In the genomic region with DNA sequence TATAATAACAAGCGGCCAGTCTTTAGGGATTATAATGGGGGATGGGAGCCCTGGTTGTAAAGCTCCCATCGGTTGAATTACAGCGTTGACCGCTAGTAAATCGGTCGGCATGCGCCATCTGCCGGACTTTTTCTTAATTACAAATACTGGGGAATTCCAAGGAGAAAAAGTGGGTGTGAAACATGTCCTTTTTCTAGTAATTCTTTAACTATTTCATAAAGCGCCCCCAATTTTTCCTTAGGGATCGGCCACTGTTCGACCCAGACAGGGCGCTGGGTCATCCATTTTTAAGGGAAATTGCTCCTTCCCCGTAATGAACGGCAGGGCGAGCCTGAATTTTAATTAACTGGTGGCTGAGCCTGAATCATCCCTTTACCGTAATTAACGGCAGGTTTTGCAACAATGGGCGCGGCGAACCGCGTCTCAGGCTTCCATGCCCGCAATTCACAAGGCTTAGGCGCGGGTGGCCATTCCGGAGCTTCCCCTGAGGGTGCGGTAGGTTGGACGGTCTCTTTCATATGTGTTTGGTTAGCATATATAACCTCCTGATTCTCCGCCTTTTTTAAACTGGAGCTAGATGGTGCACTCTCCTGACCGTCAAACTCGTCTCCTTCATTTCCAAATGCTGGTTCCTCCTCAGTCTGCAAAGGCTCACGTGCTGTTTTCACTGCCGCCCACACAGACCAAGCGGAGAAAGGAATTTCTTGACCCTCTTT, we compare ENCODE assay signal across 9 cellular contexts. TPM values are rescaled to one million over a fixed set of nuclear protein-coding genes. Genes with fewer than 3 reads are reported as not detected.
DNase-seq lines count a peak whose midpoint lies in the region; ATAC-seq and TF ChIP-seq lines count a peak whose summit lies in the region.
"Had no signal": no experiment of that assay in that cellular context is flagged by ENCODE, and none has a peak within 500 bp of the region (broad histone marks: within the 10 kb centered on the region; RNA-seq: fewer than 3 reads in every experiment).

No MANE protein-coding gene starts in this region.

- no peaks in the 10 kb centered on the region for H3K36me3 ChIP-seq in CD4-positive, alpha-beta memory T cell (ENCODE audit: insufficient read depth, low read length)
- H3K36me3 ChIP-seq in naive thymus-derived CD4-positive, alpha-beta T cell (ENCODE audit: control insufficient read depth in 2 of 3, insufficient read depth in 3 of 3, low read length in 3 of 3): no peaks in the 10 kb centered on the region

- no peaks in the 10 kb centered on the region for H3K36me3 Mint-ChIP-seq in CD4-positive, alpha-beta memory T cell
- no peaks in the 10 kb centered on the region for H3K36me3 Mint-ChIP-seq in activated T-cell treated with anti-CD3 and anti-CD28 coated beads, Interleukin-2, amount 50 U/mL, for 4 hours (ENCODE audit: insufficient read depth)
- H3K36me3 Mint-ChIP-seq in naive thymus-derived CD4-positive, alpha-beta T cell: peaks cover 0 to 2% (median 0%) of the 10 kb centered on the region in 5 donors

- peaks cover 0 to 13% (median 2%) of the 10 kb centered on the region in 4 donors for H3K4me1 Mint-ChIP-seq in CD4-positive, alpha-beta memory T cell
- H3K4me1 Mint-ChIP-seq in activated T-cell treated with anti-CD3 and anti-CD28 coated beads, Interleukin-2, amount 50 U/mL, for 4 hours (ENCODE audit: low read depth): peaks cover 2% of the 10 kb centered on the region
- H3K4me1 Mint-ChIP-seq in naive thymus-derived CD4-positive, alpha-beta T cell: peaks cover 0 to 8% (median 6%) of the 10 kb centered on the region in 7 donors

- ATAC-seq in activated T-cell treated with anti-CD3 and anti-CD28 coated beads, Interleukin-2, amount 50 U/mL, for 4 hours: peak; percentile 50 to 77
- peak; percentile 71 for ATAC-seq in naive thymus-derived CD4-positive, alpha-beta T cell
- ATAC-seq in HG02884 (IDR thresholded peaks at IDR 0.05; ENCODE audit: unreplicated experiment): no peak

- peaks cover 6% of the 10 kb centered on the region for H3K27me3 ChIP-seq in CD4-positive, alpha-beta memory T cell (ENCODE audit: insufficient read depth, low read length)
- no peaks in the 10 kb centered on the region for H3K27me3 ChIP-seq in naive thymus-derived CD4-positive, alpha-beta T cell (ENCODE audit: control insufficient read depth in 2 of 2, insufficient read depth in 2 of 2, low read length in 2 of 2)

- H3K27ac Mint-ChIP-seq in CD4-positive, alpha-beta memory T cell: peak overlapping the region in 2 of 7 donors; percentile 23 to 53
- peak overlapping the region in 1 of 9 donors; percentile 63 for H3K27ac Mint-ChIP-seq in naive thymus-derived CD4-positive, alpha-beta T cell

- peaks cover 8% of the 10 kb centered on the region for H3K4me1 ChIP-seq in CD4-positive, alpha-beta memory T cell (ENCODE audit: insufficient read depth, low read length)
- H3K4me1 ChIP-seq in naive thymus-derived CD4-positive, alpha-beta T cell (ENCODE audit: control insufficient read depth in 2 of 2, insufficient read depth in 2 of 2, low read length in 2 of 2): no peaks in the 10 kb centered on the region

- POLR2A ChIA-PET in CD4-positive, alpha-beta memory T cell (lab: Charles Lee; ENCODE audit: partially characterized antibody): interaction anchor here (0.8 to 2.2 kb wide), 2 partner anchors 94 to 119 kb away, joined by 5 to 14 read pairs; partner anchors contain the start of gene TRAPPC5
- POLR2A ChIA-PET in naive thymus-derived CD4-positive, alpha-beta T cell (lab: Charles Lee): interaction anchor here (0.6 to 3.2 kb wide), 6 partner anchors 95 to 1138 kb away, joined by 3 to 14 read pairs (median 4); partner anchors contain the start of genes MCEMP1 and TRAPPC5

- peak; percentile 49 for TF ChIP-seq CTCF in fibroblast of mammary gland (conservative IDR thresholded peaks at IDR 0.05; ENCODE audit: control insufficient read depth, insufficient read depth, low read depth, low read length)

- peak in 4 of 5 donors; percentile 32 to 62 (median 42) for DNase-seq in CD4-positive, alpha-beta memory T cell
- DNase-seq in HuH-7.5 (ENCODE audit: low spot score) (peak; percentile 53), OCI-M1 (lab: John Stamatoyannopoulos, UW) (peak; percentile 94), fibroblast of mammary gland (ENCODE audit: low read depth) (peak; percentile 75)
- peak; percentile 60 for DNase-seq in activated T-cell treated with anti-CD3 and anti-CD28 coated beads, Interleukin-2, amount 50 U/mL, for 4 hours
- peak; percentile 13 to 61 (median 39) for DNase-seq in naive thymus-derived CD4-positive, alpha-beta T cell
- DNase-seq in stimulated activated naive CD4-positive, alpha-beta T cell (lab: John Stamatoyannopoulos, UW): peak in 5 of 6 experiments; percentile 29 to 54 (median 44)

- peaks cover 0 to 2% (median 0%) of the 10 kb centered on the region in 8 donors for H3K9me3 Mint-ChIP-seq in CD4-positive, alpha-beta memory T cell
- no peaks in the 10 kb centered on the region for H3K9me3 Mint-ChIP-seq in activated T-cell treated with anti-CD3 and anti-CD28 coated beads, Interleukin-2, amount 50 U/mL, for 4 hours
- peaks cover 0 to 4% (median 0%) of the 10 kb centered on the region in 11 donors for H3K9me3 Mint-ChIP-seq in naive thymus-derived CD4-positive, alpha-beta T cell

- no peak overlapping the region for H3K4me3 ChIP-seq in CD4-positive, alpha-beta memory T cell (ENCODE audit: low read length in 2 of 2)
- H3K4me3 ChIP-seq in fibroblast of mammary gland (ENCODE audit: control insufficient read depth, low read depth, low read length): peak overlapping the region; percentile 16
- no peak overlapping the region for H3K4me3 ChIP-seq in naive thymus-derived CD4-positive, alpha-beta T cell (ENCODE audit: low read length)

- no peak overlapping the region for H3K27ac ChIP-seq in CD4-positive, alpha-beta memory T cell (ENCODE audit: low read depth, low read length)
- H3K27ac ChIP-seq in naive thymus-derived CD4-positive, alpha-beta T cell (ENCODE audit: low read depth, low read length): no peak overlapping the region

- H3K4me3 Mint-ChIP-seq in CD4-positive, alpha-beta memory T cell: peak overlapping the region in 2 of 8 donors; percentile 3 to 62
- peak overlapping the region; percentile 29 for H3K4me3 Mint-ChIP-seq in activated T-cell treated with anti-CD3 and anti-CD28 coated beads, Interleukin-2, amount 50 U/mL, for 4 hours
- peak overlapping the region in 1 of 10 donors; percentile 23 for H3K4me3 Mint-ChIP-seq in naive thymus-derived CD4-positive, alpha-beta T cell

- H3K9me3 ChIP-seq in CD4-positive, alpha-beta memory T cell (ENCODE audit: control insufficient read depth in 1 of 2, low read length in 2 of 2): no peaks in the 10 kb centered on the region
- no peaks in the 10 kb centered on the region for H3K9me3 ChIP-seq in naive thymus-derived CD4-positive, alpha-beta T cell (ENCODE audit: control insufficient read depth in 2 of 3, low read length in 3 of 3)

- intact Hi-C loops in CD4-positive, alpha-beta memory T cell (cut with micrococcal nuclease): loop anchor here (1.0 kb wide), 3 partner anchors 120 to 231 kb away; no protein-coding TSS in a partner anchor
- intact Hi-C loops in naive thymus-derived CD4-positive, alpha-beta T cell (cut with micrococcal nuclease): loop anchor here (1.0 to 10.0 kb wide), 8 partner anchors 55 to 697 kb away; partner anchors contain the start of gene CD209 (in 1 of the 2)

- peaks cover 4 to 22% of the 10 kb centered on the region in 2 donors for H3K27me3 Mint-ChIP-seq in CD4-positive, alpha-beta memory T cell
- H3K27me3 Mint-ChIP-seq in activated T-cell treated with anti-CD3 and anti-CD28 coated beads, Interleukin-2, amount 50 U/mL, for 4 hours (ENCODE audit: low read depth): peaks cover 26% of the 10 kb centered on the region
- H3K27me3 Mint-ChIP-seq in naive thymus-derived CD4-positive, alpha-beta T cell: peaks cover 0 to 44% (median 11%) of the 10 kb centered on the region in 5 donors

- CTCF ChIA-PET in CD4-positive, alpha-beta memory T cell (lab: Charles Lee; ENCODE audit: partially characterized antibody): interaction anchor here (0.7 to 8.8 kb wide), 29 partner anchors 9 to 700 kb away, joined by 3 to 109 read pairs (median 4); partner anchors contain the start of genes MCEMP1, PET100, TRAPPC5 and XAB2
- CTCF ChIA-PET in naive thymus-derived CD4-positive, alpha-beta T cell (lab: Charles Lee): interaction anchor here (0.9 to 5.3 kb wide), 20 partner anchors 10 to 698 kb away, joined by 3 to 55 read pairs (median 5); partner anchors contain the start of genes PET100, TRAPPC5 and XAB2

RNA-seq across cellular contexts. Expression of gene EVI5L, which starts 30.2 kb away (rescaled TPM):
- 10 to 100 TPM; 11.9 to 14.1 TPM for total RNA-seq in CD4-positive, alpha-beta memory T cell
- 1 to 10 TPM; 1.1 to 2.8 TPM for polyA plus RNA-seq in CD4-positive, alpha-beta memory T cell
- 1 to 10 TPM; 6.6 to 7.5 (median 7.1) TPM for total RNA-seq in activated T-cell treated with anti-CD3 and anti-CD28 coated beads, Interleukin-2, amount 50 U/mL, for 4 hours
- total RNA-seq in naive thymus-derived CD4-positive, alpha-beta T cell: 10 to 100 TPM in 3 of 5 experiments, 1 to 10 TPM in 2; 7.4 to 12.2 (median 11.4) TPM
- 1 to 10 TPM; 2.5 to 3.8 TPM for polyA plus RNA-seq in naive thymus-derived CD4-positive, alpha-beta T cell

RNA-seq across cellular contexts. Expression of gene CLEC4M, which starts 36.8 kb away (rescaled TPM):
- not detected for total RNA-seq in CD4-positive, alpha-beta memory T cell
- not detected for polyA plus RNA-seq in CD4-positive, alpha-beta memory T cell
- not detected for total RNA-seq in activated T-cell treated with anti-CD3 and anti-CD28 coated beads, Interleukin-2, amount 50 U/mL, for 4 hours
- total RNA-seq in naive thymus-derived CD4-positive, alpha-beta T cell: not detected
- polyA plus RNA-seq in naive thymus-derived CD4-positive, alpha-beta T cell: under 1 TPM in 1 of 2 donors, not detected in 1; 0.74 TPM
- total RNA-seq: T-helper 1 cell treated with Interleukin-12 subunit alpha and Interleukin-12 subunit beta and Interleukin-4 antibody, amounts not matched to agents 30 ng/mL and 1 ng/mL, for 36 hours had no signal

RNA-seq across cellular contexts. Expression of gene CD209, which starts 52.5 kb away (rescaled TPM):
- under 1 TPM; 0.17 to 0.28 TPM for total RNA-seq in CD4-positive, alpha-beta memory T cell
- polyA plus RNA-seq in CD4-positive, alpha-beta memory T cell: not detected
- total RNA-seq in activated T-cell treated with anti-CD3 and anti-CD28 coated beads, Interleukin-2, amount 50 U/mL, for 4 hours: not detected
- total RNA-seq in naive thymus-derived CD4-positive, alpha-beta T cell: under 1 TPM in 3 of 5 experiments, not detected in 2; 0.27 to 0.68 (median 0.32) TPM
- not detected for polyA plus RNA-seq in naive thymus-derived CD4-positive, alpha-beta T cell
- total RNA-seq: T-helper 1 cell treated with Interleukin-12 subunit alpha and Interleukin-12 subunit beta and Interleukin-4 antibody, amounts not matched to agents 30 ng/mL and 1 ng/mL, for 36 hours had no signal

Comparison
In these comparisons a context has a peak if more than half of its experiments do, and no peak if none do; other contexts are left out.
1. DNase-seq: peak in every context shown above with its lines; median percentile 94 in OCI-M1; 75 in fibroblast of mammary gland; 60 in activated T-cell treated with anti-CD3 and anti-CD28 coated beads, Interleukin-2, amount 50 U/mL, for 4 hours; 53 in HuH-7.5; 44 in stimulated activated naive CD4-positive, alpha-beta T cell; 42 in CD4-positive, alpha-beta memory T cell; 39 in naive thymus-derived CD4-positive, alpha-beta T cell.